Comparison of ENCODE assay signal across 18 cellular contexts in genomic region chr10:62763155-62763554, GRCh38.
"Had no signal": no experiment of that assay in that cellular context is flagged by ENCODE, and none has a peak within 500 bp of the region (broad histone marks: within the 10 kb centered on the region; RNA-seq: fewer than 3 reads in every experiment).

No MANE protein-coding gene starts in this region.

- H3K36me3 ChIP-seq: brain microvascular endothelial cell, esophagus muscularis mucosa, ovary, tibial artery had no signal

- H3K27me3 ChIP-seq: brain microvascular endothelial cell, esophagus muscularis mucosa, ovary, tibial artery had no signal

- H3K4me3 ChIP-seq: esophagus muscularis mucosa, ovary, tibial artery had no signal

- FAIRE-seq: endothelial cell of umbilical vein had no signal

- H3K27ac ChIP-seq: brain microvascular endothelial cell, esophagus muscularis mucosa, ovary, tibial artery had no signal

- H3K4me1 ChIP-seq: tibial artery had no signal

- DNase-seq: activated B cell treated with CpG ODN at 0.5 μM for 24 hours; activated CD4-positive, alpha-beta memory T cell treated with anti-CD3 and anti-CD28 coated beads for 36 hours; activated CD4-positive, alpha-beta T cell treated with anti-CD3 and anti-CD28 coated beads for 4 hours; activated naive CD4-positive, alpha-beta T cell; activated T-cell treated with anti-CD3 and anti-CD28 coated beads for 4 hours; brain microvascular endothelial cell; cerebellar nuclear complex; effector CD8-positive, alpha-beta T cell; hippocampal formation; islet precursor cell; ovary; stimulated activated CD4-positive, alpha-beta T cell treated with anti-CD3 and anti-CD28 coated beads, Interleukin-12 subunit alpha, Interleukin-12 subunit beta, amount 100 ng/mL, for 4 hours; stimulated activated CD4-positive, alpha-beta T cell treated with anti-CD3 and anti-CD28 coated beads, Interleukin-1b, Interleukin-23, amount 100 ng/mL, for 48 hours; stimulated activated CD8-positive, alpha-beta memory T cell treated with anti-CD3 and anti-CD28 coated beads, Interleukin-4, amount 100 ng/mL, for 48 hours; stimulated activated naive CD4-positive, alpha-beta T cell; tibial artery had no signal

- H3K9me3 ChIP-seq: esophagus muscularis mucosa, ovary, tibial artery had no signal
